In genomic region chr21:42725416-42725930, GRCh38 we compare ENCODE assay signal across 1 cellular context.
TF ChIP-seq lines count a peak whose summit lies in the region.

No MANE protein-coding gene starts in this region.

TF ChIP-seq in HepG2, 621 proteins besides CTCF, POLR2A, EP300 and RAD21 (continued from another document):
- TF ChIP-seq HINFP (CRISPR knock-in tag; IDR thresholded peaks at IDR 0.05; ENCODE audit: low read depth) = no peak
- TF ChIP-seq, protein P1, sequence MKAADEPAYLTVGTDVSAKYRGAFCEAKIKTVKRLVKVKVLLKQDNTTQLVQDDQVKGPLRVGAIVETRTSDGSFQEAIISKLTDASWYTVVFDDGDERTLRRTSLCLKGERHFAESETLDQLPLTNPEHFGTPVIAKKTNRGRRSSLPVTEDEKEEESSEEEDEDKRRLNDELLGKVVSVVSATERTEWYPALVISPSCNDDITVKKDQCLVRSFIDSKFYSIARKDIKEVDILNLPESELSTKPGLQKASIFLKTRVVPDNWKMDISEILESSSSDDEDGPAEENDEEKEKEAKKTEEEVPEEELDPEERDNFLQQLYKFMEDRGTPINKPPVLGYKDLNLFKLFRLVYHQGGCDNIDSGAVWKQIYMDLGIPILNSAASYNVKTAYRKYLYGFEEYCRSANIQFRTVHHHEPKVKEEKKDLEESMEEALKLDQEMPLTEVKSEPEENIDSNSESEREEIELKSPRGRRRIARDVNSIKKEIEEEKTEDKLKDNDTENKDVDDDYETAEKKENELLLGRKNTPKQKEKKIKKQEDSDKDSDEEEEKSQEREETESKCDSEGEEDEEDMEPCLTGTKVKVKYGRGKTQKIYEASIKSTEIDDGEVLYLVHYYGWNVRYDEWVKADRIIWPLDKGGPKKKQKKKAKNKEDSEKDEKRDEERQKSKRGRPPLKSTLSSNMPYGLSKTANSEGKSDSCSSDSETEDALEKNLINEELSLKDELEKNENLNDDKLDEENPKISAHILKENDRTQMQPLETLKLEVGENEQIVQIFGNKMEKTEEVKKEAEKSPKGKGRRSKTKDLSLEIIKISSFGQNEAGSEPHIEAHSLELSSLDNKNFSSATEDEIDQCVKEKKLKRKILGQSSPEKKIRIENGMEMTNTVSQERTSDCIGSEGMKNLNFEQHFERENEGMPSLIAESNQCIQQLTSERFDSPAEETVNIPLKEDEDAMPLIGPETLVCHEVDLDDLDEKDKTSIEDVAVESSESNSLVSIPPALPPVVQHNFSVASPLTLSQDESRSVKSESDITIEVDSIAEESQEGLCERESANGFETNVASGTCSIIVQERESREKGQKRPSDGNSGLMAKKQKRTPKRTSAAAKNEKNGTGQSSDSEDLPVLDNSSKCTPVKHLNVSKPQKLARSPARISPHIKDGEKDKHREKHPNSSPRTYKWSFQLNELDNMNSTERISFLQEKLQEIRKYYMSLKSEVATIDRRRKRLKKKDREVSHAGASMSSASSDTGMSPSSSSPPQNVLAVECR (CRISPR knock-in tag; IDR thresholded peaks at IDR 0.05; ENCODE audit: borderline replicate concordance) = no peak
- no peak for TF ChIP-seq ZNF12 (CRISPR knock-in tag; IDR thresholded peaks at IDR 0.05)
- TF ChIP-seq KDM6A (CRISPR knock-in tag; IDR thresholded peaks at IDR 0.05; ENCODE audit: low read depth) = no peak
TF ChIP-seq in HepG2: peak in this region for 2.
